34 cellular contexts compared by ENCODE assay signal in genomic region chr5:180103487-180103886, GRCh38.
"Had no signal": no experiment of that assay in that cellular context is flagged by ENCODE, and none has a peak within 500 bp of the region (broad histone marks: within the 10 kb centered on the region; RNA-seq: fewer than 3 reads in every experiment).

No MANE protein-coding gene starts in this region.

- H3K4me3 Mint-ChIP-seq: activated CD4-positive, alpha-beta memory T cell treated with anti-CD3 and anti-CD28 coated beads for 36 hours; activated CD4-positive, alpha-beta T cell treated with anti-CD3 and anti-CD28 coated beads for 36 hours; activated CD4-positive, alpha-beta T cell treated with anti-CD3 and anti-CD28 coated beads, Interleukin-2, amount 10 ng/mL, durations not matched to agents 24 days and 14 days; activated CD8-positive, alpha-beta memory T cell treated with anti-CD3 and anti-CD28 coated beads, Interleukin-2, amount 10 ng/mL, durations not matched to agents 7 days and 5 days; activated CD8-positive, alpha-beta T cell treated with anti-CD3 and anti-CD28 coated beads, Interleukin-2, amount 10 ng/mL, durations not matched to agents 7 days and 5 days; activated naive CD4-positive, alpha-beta T cell treated with anti-CD3 and anti-CD28 coated beads, Interleukin-2, amount 10 ng/mL, durations not matched to agents 7 days and 5 days; activated naive CD8-positive, alpha-beta T cell treated with anti-CD3 and anti-CD28 coated beads, Interleukin-2, amount 10 ng/mL, durations not matched to agents 7 days and 5 days; activated T-cell treated with anti-CD3 and anti-CD28 coated beads, Interleukin-2, amount 50 U/mL, for 72 hours; brain; dendritic cell treated with granulocyte-macrophage colony-stimulating factor and Interleukin-4, amounts not matched to agents 40 ng/mL and 50 ng/mL, for 4 days; endodermal cell; T-helper 17 cell; T-helper 2 cell treated with Interferon-gamma antibody and Interleukin-4, amounts not matched to agents 5 μg/mL and 100 μg/mL, for 36 hours had no signal

- H3K4me1 ChIP-seq: ascending aorta, breast epithelium, esophagus muscularis mucosa, foreskin keratinocyte, gastrocnemius medialis, heart left ventricle had no signal

- H3K36me3 ChIP-seq: ascending aorta, breast epithelium, cardiac muscle cell, esophagus muscularis mucosa, gastrocnemius medialis, heart left ventricle had no signal

- H3K27ac Mint-ChIP-seq: activated CD4-positive, alpha-beta memory T cell treated with anti-CD3 and anti-CD28 coated beads for 36 hours; activated CD4-positive, alpha-beta T cell treated with anti-CD3 and anti-CD28 coated beads for 36 hours; activated CD4-positive, alpha-beta T cell treated with anti-CD3 and anti-CD28 coated beads, Interleukin-2, amount 10 ng/mL, durations not matched to agents 24 days and 14 days; activated CD8-positive, alpha-beta memory T cell treated with anti-CD3 and anti-CD28 coated beads, Interleukin-2, amount 10 ng/mL, durations not matched to agents 7 days and 5 days; activated CD8-positive, alpha-beta T cell treated with anti-CD3 and anti-CD28 coated beads, Interleukin-2, amount 10 ng/mL, durations not matched to agents 7 days and 5 days; activated naive CD4-positive, alpha-beta T cell treated with anti-CD3 and anti-CD28 coated beads, Interleukin-2, amount 10 ng/mL, durations not matched to agents 7 days and 5 days; activated naive CD4-positive, alpha-beta T cell treated with anti-CD3 and anti-CD28 coated beads, Interleukin-2, amount 50 U/mL, for 72 hours; activated naive CD8-positive, alpha-beta T cell treated with anti-CD3 and anti-CD28 coated beads, Interleukin-2, amount 10 ng/mL, durations not matched to agents 7 days and 5 days; activated T-cell treated with anti-CD3 and anti-CD28 coated beads, Interleukin-2, amount 50 U/mL, for 72 hours; brain; dendritic cell treated with granulocyte-macrophage colony-stimulating factor and Interleukin-4, amounts not matched to agents 40 ng/mL and 50 ng/mL, for 4 days; endodermal cell; T-helper 17 cell; T-helper 2 cell treated with Interferon-gamma antibody and Interleukin-4, amounts not matched to agents 5 μg/mL and 100 μg/mL, for 36 hours had no signal

- H3K27ac ChIP-seq: ascending aorta, breast epithelium, cardiac muscle cell, coronary artery, dorsolateral prefrontal cortex, esophagus muscularis mucosa, foreskin keratinocyte, gastrocnemius medialis, heart left ventricle had no signal

- DNase-seq: activated CD4-positive, alpha-beta memory T cell treated with anti-CD3 and anti-CD28 coated beads for 36 hours; activated CD4-positive, alpha-beta T cell treated with anti-CD3 and anti-CD28 coated beads for 36 hours; activated CD4-positive, alpha-beta T cell treated with anti-CD3 and anti-CD28 coated beads, Interleukin-2, amount 10 ng/mL, durations not matched to agents 24 days and 14 days; activated CD4-positive, CD25-positive, alpha-beta regulatory T cell; activated CD8-positive, alpha-beta memory T cell treated with anti-CD3 and anti-CD28 coated beads, Interleukin-2, amount 10 ng/mL, durations not matched to agents 7 days and 5 days; activated CD8-positive, alpha-beta memory T cell treated with anti-CD3 and anti-CD28 coated beads, Interleukin-2, amount 50 U/mL, for 4 hours; activated CD8-positive, alpha-beta T cell treated with anti-CD3 and anti-CD28 coated beads, Interleukin-2, amount 10 ng/mL, durations not matched to agents 7 days and 5 days; activated gamma-delta T cell; activated naive CD4-positive, alpha-beta T cell; activated naive CD4-positive, alpha-beta T cell treated with anti-CD3 and anti-CD28 coated beads, Interleukin-2, amount 10 ng/mL, durations not matched to agents 7 days and 5 days; activated naive CD8-positive, alpha-beta T cell treated with anti-CD3 and anti-CD28 coated beads, Interleukin-2, amount 10 ng/mL, durations not matched to agents 7 days and 5 days; activated T-cell treated with anti-CD3 and anti-CD28 coated beads, Interleukin-2, amount 50 U/mL, for 1 hour; activated T-cell treated with anti-CD3 and anti-CD28 coated beads, Interleukin-2, amount 50 U/mL, for 72 hours; central memory CD4-positive, alpha-beta T cell; effector memory CD4-positive, alpha-beta T cell; erythroblast; foreskin keratinocyte; gastrocnemius medialis; glutamatergic neuron; heart left ventricle; hypothalamus; T-helper 17 cell; T1000 had no signal

- H3K4me3 ChIP-seq: ascending aorta, breast epithelium, cardiac muscle cell, coronary artery, dorsolateral prefrontal cortex, esophagus muscularis mucosa, gastrocnemius medialis, heart left ventricle had no signal

- H3K4me1 Mint-ChIP-seq: activated CD4-positive, alpha-beta T cell treated with anti-CD3 and anti-CD28 coated beads for 36 hours; activated CD4-positive, alpha-beta T cell treated with anti-CD3 and anti-CD28 coated beads, Interleukin-2, amount 10 ng/mL, durations not matched to agents 24 days and 14 days; activated CD8-positive, alpha-beta memory T cell treated with anti-CD3 and anti-CD28 coated beads, Interleukin-2, amount 10 ng/mL, durations not matched to agents 7 days and 5 days; activated naive CD4-positive, alpha-beta T cell treated with anti-CD3 and anti-CD28 coated beads, Interleukin-2, amount 10 ng/mL, durations not matched to agents 7 days and 5 days; activated naive CD8-positive, alpha-beta T cell treated with anti-CD3 and anti-CD28 coated beads, Interleukin-2, amount 10 ng/mL, durations not matched to agents 7 days and 5 days; brain; endodermal cell; T-helper 17 cell had no signal

- H3K27me3 Mint-ChIP-seq: activated CD4-positive, alpha-beta T cell treated with anti-CD3 and anti-CD28 coated beads, Interleukin-2, amount 10 ng/mL, durations not matched to agents 24 days and 14 days; activated naive CD4-positive, alpha-beta T cell treated with anti-CD3 and anti-CD28 coated beads, Interleukin-2, amount 10 ng/mL, durations not matched to agents 7 days and 5 days; activated naive CD8-positive, alpha-beta T cell treated with anti-CD3 and anti-CD28 coated beads, Interleukin-2, amount 10 ng/mL, durations not matched to agents 7 days and 5 days had no signal

- H3K27me3 ChIP-seq: ascending aorta, breast epithelium, cardiac muscle cell, dorsolateral prefrontal cortex, esophagus muscularis mucosa, foreskin keratinocyte had no signal

- H3K36me3 Mint-ChIP-seq: activated naive CD4-positive, alpha-beta T cell treated with anti-CD3 and anti-CD28 coated beads, Interleukin-2, amount 10 ng/mL, durations not matched to agents 7 days and 5 days; activated naive CD8-positive, alpha-beta T cell treated with anti-CD3 and anti-CD28 coated beads, Interleukin-2, amount 10 ng/mL, durations not matched to agents 7 days and 5 days had no signal
